In genomic region chr20:2932497-2932896, GRCh38 we compare ENCODE assay signal across 22 cellular contexts. TPM values are rescaled to one million over a fixed set of nuclear protein-coding genes. Genes with fewer than 3 reads are reported as not detected.
DNase-seq lines count a peak whose midpoint lies in the region; ATAC-seq and TF ChIP-seq lines count a peak whose summit lies in the region.
"Had no signal": no experiment of that assay in that cellular context is flagged by ENCODE, and none has a peak within 500 bp of the region (broad histone marks: within the 10 kb centered on the region; RNA-seq: fewer than 3 reads in every experiment).

No MANE protein-coding gene starts in this region.

- H3K36me3 ChIP-seq in endodermal cell (ENCODE audit: control insufficient read depth, insufficient read depth, low read length) (peaks cover 21% of the 10 kb centered on the region), SK-N-SH (replicated peaks in 1 of 2; ENCODE audit: control insufficient read depth in 1 of 2, insufficient read depth in 2 of 2, low read length in 1 of 2) (peaks cover 0 to 15% of the 10 kb centered on the region in 2 experiments)
- H3K36me3 ChIP-seq: vagina had no signal

- H3K9ac ChIP-seq in endodermal cell (ENCODE audit: extremely low read depth, low read length, poor library complexity, severe bottlenecking) (no peak overlapping the region), SK-N-SH (no peak overlapping the region)

- CTCF ChIA-PET in SK-N-SH (lab: Yijun Ruan, JAX), result interaction anchor here (0.6 to 1.2 kb wide), 6 partner anchors 9 to 948 kb away, joined by 3 to 4 read pairs (median 3); no protein-coding TSS in a partner anchor

- H3K27ac Mint-ChIP-seq in endodermal cell, result no peak overlapping the region
- H3K27ac Mint-ChIP-seq: activated CD8-positive, alpha-beta T cell treated with anti-CD3 and anti-CD28 coated beads, Interleukin-2, amount 10 ng/mL, durations not matched to agents 7 days and 5 days; CD8-positive, alpha-beta T cell; HFFc6; nephron progenitor cell; T-helper 2 cell treated with Interferon-gamma antibody and Interleukin-4, amounts not matched to agents 5 μg/mL and 100 μg/mL, for 36 hours had no signal

- POLR2A ChIA-PET in SK-N-SH (lab: Yijun Ruan, JAX), result no interaction called here

- no peaks in the 10 kb centered on the region for H4K20me1 ChIP-seq in SK-N-SH (ENCODE audit: insufficient read depth)

- no peak for TF ChIP-seq EP300 in SK-N-SH (IDR thresholded peaks at IDR 0.05; ENCODE audit: borderline replicate concordance in 1 of 2, low read depth in 1 of 2, low read length in 1 of 2)

- peaks cover 15% of the 10 kb centered on the region for H3K36me3 Mint-ChIP-seq in endodermal cell (ENCODE audit: low read depth)

- H3K9me3 ChIP-seq in endodermal cell (ENCODE audit: control insufficient read depth, low read length) (no peaks in the 10 kb centered on the region), SK-N-SH (no peaks in the 10 kb centered on the region)
- H3K9me3 ChIP-seq: body of pancreas, left ventricle myocardium inferior, mucosa of descending colon, vagina had no signal

- H3K4me1 Mint-ChIP-seq in endodermal cell, result no peaks in the 10 kb centered on the region
- H3K4me1 Mint-ChIP-seq: nephron progenitor cell had no signal

- no peak for TF ChIP-seq RAD21 in SK-N-SH (IDR thresholded peaks at IDR 0.05; ENCODE audit: low read length)

- no peak for TF ChIP-seq CTCF in endodermal cell (conservative IDR thresholded peaks at IDR 0.05)
- TF ChIP-seq CTCF in SK-N-SH (IDR thresholded peaks at IDR 0.05), result no peak

- ATAC-seq in HG02623 (IDR thresholded peaks at IDR 0.05; ENCODE audit: unreplicated experiment), result no peak
- ATAC-seq: activated CD4-positive, CD25-positive, alpha-beta regulatory T cell treated with anti-CD3 and anti-CD28 coated beads, Interleukin-2, amount 50 U/mL, for 24 hours; activated CD8-positive, alpha-beta T cell treated with anti-CD3 and anti-CD28 coated beads, Interleukin-2, amount 10 ng/mL, durations not matched to agents 7 days and 5 days; body of pancreas; CD8-positive, alpha-beta T cell; mucosa of descending colon had no signal

- H3K9me3 Mint-ChIP-seq in endodermal cell, result no peaks in the 10 kb centered on the region
- H3K9me3 Mint-ChIP-seq: CD8-positive, alpha-beta T cell; HFFc6; nephron progenitor cell; T-helper 2 cell treated with Interferon-gamma antibody and Interleukin-4, amounts not matched to agents 5 μg/mL and 100 μg/mL, for 36 hours had no signal

- peak overlapping the region; percentile 40 for H3K27ac ChIP-seq in endodermal cell (ENCODE audit: low read depth, low read length)
- H3K27ac ChIP-seq in SK-N-SH (ENCODE audit: low read depth in 2 of 2, low read length in 1 of 2), result no peak overlapping the region
- H3K27ac ChIP-seq: body of pancreas, coronary artery, left ventricle myocardium inferior, SK-N-MC, vagina had no signal

- no peak overlapping the region for H3K4me3 Mint-ChIP-seq in endodermal cell
- H3K4me3 Mint-ChIP-seq: activated CD8-positive, alpha-beta T cell treated with anti-CD3 and anti-CD28 coated beads, Interleukin-2, amount 10 ng/mL, durations not matched to agents 7 days and 5 days; CD8-positive, alpha-beta T cell; HFFc6; nephron progenitor cell; T-helper 2 cell treated with Interferon-gamma antibody and Interleukin-4, amounts not matched to agents 5 μg/mL and 100 μg/mL, for 36 hours had no signal

- no peaks in the 10 kb centered on the region for H3K9me2 ChIP-seq in SK-N-SH

- H3K27me3 ChIP-seq in endodermal cell (ENCODE audit: control insufficient read depth, insufficient read depth, low read length, poor library complexity, severe bottlenecking), result no peaks in the 10 kb centered on the region
- no peaks in the 10 kb centered on the region for H3K27me3 ChIP-seq in SK-N-SH (ENCODE audit: insufficient read depth)
- H3K27me3 ChIP-seq: body of pancreas, vagina had no signal

- DNase-seq in DMS 273 treated with DMSO at 0.1 percent for 48 hours (lab: John Stamatoyannopoulos, UW) (peak; percentile 73), NCI-H82 (lab: John Stamatoyannopoulos, UW) (peak; percentile 93), endodermal cell (no peak), pulmonary artery endothelial cell (ENCODE audit: low read depth, low spot score) (peak; percentile 11), NCI-H510A treated with DMSO at 0.1 percent for 48 hours (lab: John Stamatoyannopoulos, UW) (no peak), SK-N-SH (no peak)
- DNase-seq: activated CD8-positive, alpha-beta T cell treated with anti-CD3 and anti-CD28 coated beads, Interleukin-2, amount 10 ng/mL, durations not matched to agents 7 days and 5 days; activated gamma-delta T cell; body of pancreas; CD8-positive, alpha-beta T cell; HFFc6; left ventricle myocardium inferior; mucosa of descending colon; NCI-H1930; nephron progenitor cell; RPMI8226 had no signal

- H3F3A ChIP-seq in SK-N-SH (replicated peaks; ENCODE audit: insufficient read depth), result no peaks in the 10 kb centered on the region

- H3K4me3 ChIP-seq in endodermal cell (ENCODE audit: low read length) (no peak overlapping the region), SK-N-SH (ENCODE audit: low read depth in 2 of 2, low read length in 1 of 2) (no peak overlapping the region)
- H3K4me3 ChIP-seq: body of pancreas, coronary artery, left ventricle myocardium inferior, mucosa of descending colon, SK-N-MC, vagina had no signal

- no peak overlapping the region for H2AFZ ChIP-seq in SK-N-SH (ENCODE audit: low read depth)

- no peaks in the 10 kb centered on the region for H3K27me3 Mint-ChIP-seq in endodermal cell (ENCODE audit: insufficient read depth)

- no peak overlapping the region for H3K4me2 ChIP-seq in SK-N-SH

- peaks cover 3% of the 10 kb centered on the region for H3K79me2 ChIP-seq in SK-N-SH (ENCODE audit: insufficient read depth)

- peaks cover 10% of the 10 kb centered on the region for H3K4me1 ChIP-seq in endodermal cell (ENCODE audit: control insufficient read depth, insufficient read depth, low read length)
- no peaks in the 10 kb centered on the region for H3K4me1 ChIP-seq in SK-N-SH (ENCODE audit: control insufficient read depth in 1 of 2, insufficient read depth in 2 of 2, low read depth in 1 of 2, low read length in 1 of 2)
- H3K4me1 ChIP-seq: body of pancreas, vagina had no signal

TF ChIP-seq in SK-N-SH, 30 proteins besides CTCF, POLR2A, EP300 and RAD21:
- no peak for TF ChIP-seq JUND (IDR thresholded peaks at IDR 0.05)
- no peak for TF ChIP-seq FOSL2 (IDR thresholded peaks at IDR 0.05; ENCODE audit: borderline replicate concordance, low read depth)
- no peak for TF ChIP-seq YY1 (IDR thresholded peaks at IDR 0.05; ENCODE audit: low read depth)
- TF ChIP-seq GATA2 (CRISPR knock-in tag; IDR thresholded peaks at IDR 0.05), result no peak
- no peak for TF ChIP-seq ZBTB33 (IDR thresholded peaks at IDR 0.05; ENCODE audit: borderline replicate concordance, low read depth)
- TF ChIP-seq EZH2phosphoT487 (IDR thresholded peaks at IDR 0.05; ENCODE audit: borderline replicate concordance, low read depth), result no peak
- TF ChIP-seq REST (IDR thresholded peaks at IDR 0.05; ENCODE audit: low read depth, low read length), result no peak
- no peak for TF ChIP-seq RCOR1 (IDR thresholded peaks at IDR 0.05; ENCODE audit: low read length)
- no peak for TF ChIP-seq SIN3A (IDR thresholded peaks at IDR 0.05; ENCODE audit: borderline replicate concordance, low read depth, low read length)
- no peak for TF ChIP-seq TEAD4 (IDR thresholded peaks at IDR 0.05; ENCODE audit: borderline replicate concordance, insufficient read depth)
TF ChIP-seq in SK-N-SH: peak in this region for 0.

RNA-seq across cellular contexts. Expression of gene PTPRA, which starts 59.2 kb away (rescaled TPM):
- 10 to 100 TPM; 52.4 to 58.7 TPM for total RNA-seq in endodermal cell
- polyA plus RNA-seq in endodermal cell (2013, experiment 1 of 2), result 99.6 TPM
- 93.7 TPM for polyA plus RNA-seq in endodermal cell (2013, experiment 2 of 2)
- total RNA-seq in pulmonary artery endothelial cell, result 27.5 and 29.1 TPM in 2 replicates
- 47.6 and 55.4 TPM in 2 replicates for polyA plus RNA-seq in SK-N-SH (2012; rRNA removed)
- polyA plus RNA-seq in SK-N-SH (2012; cell fraction: cytosol; rRNA removed), result 62.0 and 65.9 TPM in 2 replicates
- 45.0 and 59.2 TPM in 2 replicates for polyA plus RNA-seq in SK-N-SH (2012; cell fraction: nucleus; rRNA removed)

Comparison
In these comparisons a context has a peak if more than half of its experiments do, and no peak if none do; other contexts are left out.
1. DNase-seq: peak in DMS 273 treated with DMSO at 0.1 percent for 48 hours (single experiment), NCI-H82 (single experiment) and pulmonary artery endothelial cell (single experiment); none in endodermal cell (single experiment), NCI-H510A treated with DMSO at 0.1 percent for 48 hours (single experiment) and SK-N-SH (single experiment).